ENCODE assay signal across 8 cellular contexts in genomic region chr6:34696739-34697543, GRCh38. TPM values are rescaled to one million over a fixed set of nuclear protein-coding genes. Genes with fewer than 3 reads are reported as not detected.
A peak's percentile ranks its signal among the peaks of the same experiment; 100 is the strongest.
DNase-seq lines count a peak whose midpoint lies in the region; ATAC-seq, FAIRE-seq and TF ChIP-seq lines count a peak whose summit lies in the region.

Gene ILRUN (minus strand): TSS chr6:34696767. CDS start chr6:34696603, 164 bp downstream.

- 6 to 10% methylated on average over 14 to 38 of the region's 49 CpGs for WGBS in upper lobe of left lung, 2 donors

- TF ChIP-seq POLR2A in GM12892 (IDR thresholded peaks at IDR 0.05; ENCODE audit: low read depth, low read length) (no peak), upper lobe of left lung (IDR thresholded peaks at IDR 0.05) (peak in 3 of 4 donors; percentile 11 to 86 (median 73))

- H3K36me3 Mint-ChIP-seq in T-helper 1 cell treated with Interleukin-12 subunit alpha and Interleukin-12 subunit beta and Interleukin-4 antibody, amounts not matched to agents 30 μg/mL and 1 μg/mL, for 36 hours (ENCODE audit: low read depth): peaks cover 7% of the 10 kb centered on the region

- no peaks in the 10 kb centered on the region for H3K36me3 ChIP-seq in upper lobe of left lung

- FAIRE-seq in GM12892 (lab: Jason Lieb, UNC): peak; percentile 88

- peak within 1 kb of the TSS; percentile 97 for H3K4me3 Mint-ChIP-seq in T-helper 1 cell treated with Interleukin-12 subunit alpha and Interleukin-12 subunit beta and Interleukin-4 antibody, amounts not matched to agents 30 μg/mL and 1 μg/mL, for 36 hours

- peak within 1 kb of the TSS; percentile 90 to 99 (median 94) for H3K27ac ChIP-seq in upper lobe of left lung

- H3K4me3 ChIP-seq in upper lobe of left lung: peak within 1 kb of the TSS; percentile 62 to 96 (median 74)

- TF ChIP-seq CTCF in upper lobe of left lung (IDR thresholded peaks at IDR 0.05): no peak

- H3K9me3 ChIP-seq in upper lobe of left lung: no peaks in the 10 kb centered on the region

- TF ChIP-seq EP300 in upper lobe of left lung (IDR thresholded peaks at IDR 0.05): peak in 1 of 4 donors; percentile 15

- H3K27ac Mint-ChIP-seq in T-helper 1 cell treated with Interleukin-12 subunit alpha and Interleukin-12 subunit beta and Interleukin-4 antibody, amounts not matched to agents 30 μg/mL and 1 μg/mL, for 36 hours: peak within 1 kb of the TSS; percentile 97

- peaks cover 35% of the 10 kb centered on the region for H3K4me1 Mint-ChIP-seq in T-helper 1 cell treated with Interleukin-12 subunit alpha and Interleukin-12 subunit beta and Interleukin-4 antibody, amounts not matched to agents 30 μg/mL and 1 μg/mL, for 36 hours (ENCODE audit: low read depth)

- no peaks in the 10 kb centered on the region for H3K27me3 Mint-ChIP-seq in T-helper 1 cell treated with Interleukin-12 subunit alpha and Interleukin-12 subunit beta and Interleukin-4 antibody, amounts not matched to agents 30 μg/mL and 1 μg/mL, for 36 hours (ENCODE audit: low read depth)

- ATAC-seq in HG02870 (IDR thresholded peaks at IDR 0.05; ENCODE audit: unreplicated experiment) (peak; percentile 59), left cardiac atrium (peak; percentile 96), upper lobe of left lung (ENCODE audit: low FRiP score in 2 of 2) (peak; percentile 92 to 97)

- peak; percentile 75 for DNase-seq in GM12892 (ENCODE audit: insufficient read length)
- DNase-seq in NCI-H1694 treated with DMSO at 0.1 percent for 48 hours (lab: John Stamatoyannopoulos, UW): peak; percentile 55
- peak; percentile 89 for DNase-seq in amniotic stem cell (lab: John Stamatoyannopoulos, UW)
- DNase-seq in left cardiac atrium: peak; percentile 97
- DNase-seq in posterior vena cava (ENCODE audit: low spot score): peak; percentile 99
- peak; percentile 96 to 100 for DNase-seq in upper lobe of left lung

- intact Hi-C loops in left cardiac atrium (cut with DNase I): loop anchor here in 1 of 2 donors (2.0 kb wide), 1 partner anchor 60 kb away; the partner anchor contains the start of gene SNRPC
- intact Hi-C loops in posterior vena cava (cut with DNase I): loop anchor here in 1 of 2 donors (1.0 kb wide), 1 partner anchor 44 kb away; no protein-coding TSS in a partner anchor

- H3K9me3 Mint-ChIP-seq in T-helper 1 cell treated with Interleukin-12 subunit alpha and Interleukin-12 subunit beta and Interleukin-4 antibody, amounts not matched to agents 30 μg/mL and 1 μg/mL, for 36 hours: no peaks in the 10 kb centered on the region

- no peaks in the 10 kb centered on the region for H3K27me3 ChIP-seq in upper lobe of left lung

- peaks cover 31 to 40% (median 36%) of the 10 kb centered on the region in 4 donors for H3K4me1 ChIP-seq in upper lobe of left lung

RNA-seq across cellular contexts. Expression of gene ILRUN, which starts in this region (rescaled TPM):
- polyA plus RNA-seq in GM12892 (2012; ENCODE audit: missing spikeins): 49.9 TPM
- 100 to 1,000 TPM; 102 to 104 TPM for total RNA-seq in left cardiac atrium
- 10 to 100 TPM; 74.0 to 83.4 TPM for total RNA-seq in posterior vena cava
- 100 to 1,000 TPM in 2 of 6 donors, 10 to 100 TPM in 4; 50.3 to 111 (median 93.6) TPM for total RNA-seq in upper lobe of left lung

Comparison
In these comparisons a context has a peak if more than half of its experiments do, and no peak if none do; other contexts are left out.
1. Peak in every context shown above with its lines: DNase-seq, ATAC-seq, H3K4me3 ChIP-seq and H3K27ac ChIP-seq.